In genomic region chr16:5979905-5980550, GRCh38 we compare ENCODE assay signal across 1 cellular context.
TF ChIP-seq lines count a peak whose summit lies in the region.

No MANE protein-coding gene starts in this region.

TF ChIP-seq in GM23338, 12 proteins besides CTCF, POLR2A, EP300 and RAD21 (continued from another document):
- TF ChIP-seq ZNF462 (CRISPR knock-in tag; IDR thresholded peaks at IDR 0.05) (no peak), NANOG (IDR thresholded peaks at IDR 0.05; ENCODE audit: borderline replicate concordance) (no peak), ZNF114 (CRISPR knock-in tag; IDR thresholded peaks at IDR 0.05) (no peak)
